Comparison of ENCODE assay signal across 8 cellular contexts in the genomic region with DNA sequence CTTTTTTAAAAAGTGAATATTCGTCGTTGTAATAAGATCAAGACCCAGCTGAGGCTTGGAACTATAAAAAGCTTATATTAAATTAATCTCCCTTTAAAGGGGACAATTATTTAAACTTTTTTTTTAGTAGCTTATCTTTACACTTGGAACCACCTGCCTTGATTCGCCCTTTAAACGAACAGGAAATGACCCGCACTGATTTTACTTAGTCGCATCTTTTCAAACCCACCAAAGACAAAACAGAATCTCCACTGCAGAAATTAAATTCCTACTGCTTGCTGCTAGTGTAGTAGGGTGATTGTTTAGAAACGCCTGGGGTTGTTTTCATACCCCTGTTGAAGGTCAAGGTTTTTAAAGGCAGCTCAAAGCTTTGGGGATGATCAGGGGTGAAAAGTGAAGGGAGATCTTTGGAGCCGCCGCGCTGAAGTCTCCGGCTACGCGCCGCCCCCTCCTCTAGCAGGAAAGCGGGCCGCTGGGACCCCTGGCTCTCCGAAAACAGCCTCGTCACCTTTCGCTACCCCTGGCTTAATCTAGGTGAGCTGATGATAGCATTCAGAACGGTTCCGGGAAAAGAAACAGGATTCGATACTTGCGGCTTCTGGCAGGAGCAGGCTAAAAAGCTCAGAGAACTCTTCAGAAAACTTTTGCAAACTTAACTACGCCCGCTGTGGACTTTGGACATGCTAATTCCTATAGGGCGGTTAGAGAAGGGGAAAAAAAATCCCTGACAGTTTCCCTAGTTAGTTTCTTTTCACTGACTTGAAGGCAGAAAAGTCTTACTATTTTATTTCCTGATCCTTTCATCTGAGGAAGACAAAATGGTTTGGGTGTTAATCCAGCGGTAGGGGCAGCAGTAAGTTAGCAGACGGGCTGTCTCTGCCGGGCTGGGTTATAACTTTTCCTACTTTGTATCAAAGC.
A peak's percentile ranks its signal among the peaks of the same experiment; 100 is the strongest.
DNase-seq lines count a peak whose midpoint lies in the region; TF ChIP-seq lines count a peak whose summit lies in the region.

No MANE protein-coding gene starts in this region.

- TF ChIP-seq EP300 in esophagus muscularis mucosa (IDR thresholded peaks at IDR 0.05): no peak

- H3K4me1 ChIP-seq in esophagus muscularis mucosa: peaks cover 29 to 51% (median 49%) of the 10 kb centered on the region in 4 donors
- peaks cover 19% of the 10 kb centered on the region for H3K4me1 ChIP-seq in A673 (ENCODE audit: insufficient read depth, low read length, poor library complexity, severe bottlenecking)

- H3K27me3 Mint-ChIP-seq in T-helper 2 cell treated with Interferon-gamma antibody and Interleukin-4, amounts not matched to agents 5 μg/mL and 100 μg/mL, for 36 hours (ENCODE audit: low read depth): peaks cover 2% of the 10 kb centered on the region

- no peaks in the 10 kb centered on the region for H3K9me3 Mint-ChIP-seq in T-helper 2 cell treated with Interferon-gamma antibody and Interleukin-4, amounts not matched to agents 5 μg/mL and 100 μg/mL, for 36 hours

- peaks cover 42% of the 10 kb centered on the region for H3K4me1 Mint-ChIP-seq in T-helper 2 cell treated with Interferon-gamma antibody and Interleukin-4, amounts not matched to agents 5 μg/mL and 100 μg/mL, for 36 hours (ENCODE audit: low read depth)

- WGBS in esophagus muscularis mucosa: 17% methylated on average over 29 of the region's 29 CpGs

- H3K4me3 ChIP-seq in esophagus muscularis mucosa: peak overlapping the region; percentile 68 to 77 (median 73)
- H3K4me3 ChIP-seq in A673 (ENCODE audit: low read depth, low read length, poor library complexity, severe bottlenecking): no peak overlapping the region

- H3K36me3 Mint-ChIP-seq in T-helper 2 cell treated with Interferon-gamma antibody and Interleukin-4, amounts not matched to agents 5 μg/mL and 100 μg/mL, for 36 hours (ENCODE audit: low read depth): peaks cover 50% of the 10 kb centered on the region

- peak overlapping the region; percentile 97 for H3K4me3 Mint-ChIP-seq in T-helper 2 cell treated with Interferon-gamma antibody and Interleukin-4, amounts not matched to agents 5 μg/mL and 100 μg/mL, for 36 hours

- CTCF ChIA-PET in A673 (lab: Charles Lee): no interaction called here

- BruUV-seq in A673 (replicated peaks; lab: Mats Ljungman, UMichigan): no TSS peak

- peak overlapping the region; percentile 99 for H3K27ac Mint-ChIP-seq in T-helper 2 cell treated with Interferon-gamma antibody and Interleukin-4, amounts not matched to agents 5 μg/mL and 100 μg/mL, for 36 hours

- DNase-seq in DMS79 treated with DMSO at 0.1 percent for 48 hours (lab: John Stamatoyannopoulos, UW) (peak; percentile 47), DMS79 (lab: John Stamatoyannopoulos, UW) (no peak), esophagus muscularis mucosa (ENCODE audit: extremely low spot score) (peak; percentile 87), pons (ENCODE audit: low spot score) (peak; percentile 11), A673 (ENCODE audit: low spot score) (no peak), NCI-H524 treated with DMSO at 0.1 percent for 48 hours (lab: John Stamatoyannopoulos, UW) (no peak), cerebellum (ENCODE audit: low spot score) (no peak)
- DNase-seq in T-helper 2 cell treated with Interferon-gamma antibody and Interleukin-4, amounts not matched to agents 5 μg/mL and 100 μg/mL, for 36 hours (ENCODE audit: low spot score): no peak

- H3K27ac ChIP-seq in esophagus muscularis mucosa (replicated peaks in 1 of 4) (peak overlapping the region; percentile 45 to 82 (median 67)), A673 (ENCODE audit: low read depth, low read length, poor library complexity, severe bottlenecking) (no peak overlapping the region)

- TF ChIP-seq POLR2A in esophagus muscularis mucosa (IDR thresholded peaks at IDR 0.05; ENCODE audit: low read depth): no peak

- no peaks in the 10 kb centered on the region for H3K9me3 ChIP-seq in esophagus muscularis mucosa
- H3K9me3 ChIP-seq in A673 (ENCODE audit: low read depth, low read length, poor library complexity, severe bottlenecking): no peaks in the 10 kb centered on the region

- POLR2A ChIA-PET in A673 (lab: Charles Lee; ENCODE audit: low non-redundant PET): no interaction called here

- intact Hi-C loops in esophagus muscularis mucosa (cut with DNase I) (loop anchor here (5.0 to 10.0 kb wide), 3 partner anchors 139 to 1439 kb away; partner anchors contain the start of gene MORC3), A673 (cut with micrococcal nuclease; ENCODE audit: unreplicated experiment) (loop anchor here (10.0 kb wide), 1 partner anchor 1049 kb away; no protein-coding TSS in a partner anchor)

- H3K27me3 ChIP-seq in esophagus muscularis mucosa (peaks cover 11 to 75% (median 32%) of the 10 kb centered on the region in 4 donors), A673 (replicated peaks; ENCODE audit: insufficient read depth, low read depth, low read length, poor library complexity) (peaks cover 95% of the 10 kb centered on the region)

- TF ChIP-seq CTCF in esophagus muscularis mucosa (IDR thresholded peaks at IDR 0.05) (no peak), A673 (conservative IDR thresholded peaks at IDR 0.05; ENCODE audit: low read depth, low read length) (no peak)

- no peaks in the 10 kb centered on the region for H3K36me3 ChIP-seq in esophagus muscularis mucosa
- H3K36me3 ChIP-seq in A673 (ENCODE audit: insufficient read depth, low read length, poor library complexity, severe bottlenecking): no peaks in the 10 kb centered on the region

Comparison
In these comparisons a context has a peak if more than half of its experiments do, and no peak if none do; other contexts are left out.
1. DNase-seq: peak in DMS79 treated with DMSO at 0.1 percent for 48 hours (single experiment), esophagus muscularis mucosa (single experiment) and pons (single experiment); none in DMS79 (single experiment), T-helper 2 cell treated with Interferon-gamma antibody and Interleukin-4, amounts not matched to agents 5 μg/mL and 100 μg/mL, for 36 hours (single experiment), A673 (single experiment), NCI-H524 treated with DMSO at 0.1 percent for 48 hours (single experiment) and cerebellum (single experiment).